Comparison of ENCODE assay signal across 8 cellular contexts in genomic region chr4:88823058-88823919, GRCh38.
A peak's percentile ranks its signal among the peaks of the same experiment; 100 is the strongest.
DNase-seq lines count a peak whose midpoint lies in the region; ATAC-seq and TF ChIP-seq lines count a peak whose summit lies in the region.

No MANE protein-coding gene starts in this region.

- H4K20me1 ChIP-seq in OCI-LY1 (ENCODE audit: insufficient read depth, low read length) = no peaks in the 10 kb centered on the region

- H3K9me3 Mint-ChIP-seq in CD8-positive, alpha-beta T cell = no peaks in the 10 kb centered on the region
- H3K9me3 Mint-ChIP-seq in activated T-cell treated with anti-CD3 and anti-CD28 coated beads, Interleukin-2, amount 50 U/mL, for 72 hours = no peaks in the 10 kb centered on the region
- no peaks in the 10 kb centered on the region for H3K9me3 Mint-ChIP-seq in naive B cell

- H3K79me2 ChIP-seq in OCI-LY1 (ENCODE audit: insufficient read depth, low read length) = no peaks in the 10 kb centered on the region

- H3K4me1 ChIP-seq in CD8-positive, alpha-beta T cell (ENCODE audit: insufficient read depth, low read length) = peaks cover 5% of the 10 kb centered on the region
- peaks cover 11% of the 10 kb centered on the region for H3K4me1 ChIP-seq in OCI-LY1 (ENCODE audit: insufficient read depth, low read length, severe bottlenecking)

- 0 out of 2 replicates have a peak overlapping the region, but pooled peaks have one; percentile 56 for H2AFZ ChIP-seq in OCI-LY1 (ENCODE audit: low read length)

- no peaks in the 10 kb centered on the region for H3K27me3 Mint-ChIP-seq in CD8-positive, alpha-beta T cell (ENCODE audit: low read depth)
- no peaks in the 10 kb centered on the region for H3K27me3 Mint-ChIP-seq in activated T-cell treated with anti-CD3 and anti-CD28 coated beads, Interleukin-2, amount 50 U/mL, for 72 hours (ENCODE audit: low read depth)
- H3K27me3 Mint-ChIP-seq in naive B cell = no peaks in the 10 kb centered on the region

- no peaks in the 10 kb centered on the region for H3K27me3 ChIP-seq in CD8-positive, alpha-beta T cell (ENCODE audit: insufficient read depth, low read length)
- no peaks in the 10 kb centered on the region for H3K27me3 ChIP-seq in OCI-LY1 (ENCODE audit: insufficient read depth, low read length)

- intact Hi-C loops in CD8-positive, alpha-beta T cell (cut with DNase I, micrococcal nuclease) = loop anchor here (2.0 to 10.0 kb wide), 7 partner anchors 230 to 1398 kb away; partner anchors contain the start of genes TIGD2 (in 2 of the 2), HERC3 (in 1 of the 2), NUDT9 (in 1 of the 2) and PPM1K (in 1 of the 2)

- H3K4me3 Mint-ChIP-seq in CD8-positive, alpha-beta T cell = peak overlapping the region; percentile 93
- peak overlapping the region; percentile 93 to 98 for H3K4me3 Mint-ChIP-seq in activated T-cell treated with anti-CD3 and anti-CD28 coated beads, Interleukin-2, amount 50 U/mL, for 72 hours
- H3K4me3 Mint-ChIP-seq in naive B cell = peak overlapping the region; percentile 76 to 97 (median 90)

- H3K9ac ChIP-seq in OCI-LY1 (ENCODE audit: low read length) = no peak overlapping the region

- no peak for TF ChIP-seq CTCF in CD8-positive, alpha-beta T cell (IDR thresholded peaks at IDR 0.05)
- TF ChIP-seq CTCF in OCI-LY1 (IDR thresholded peaks at IDR 0.05; ENCODE audit: low read length) = no peak

- peak overlapping the region; percentile 57 for H3K4me2 ChIP-seq in OCI-LY1 (ENCODE audit: low read length)

- H3K36me3 Mint-ChIP-seq in CD8-positive, alpha-beta T cell = no peaks in the 10 kb centered on the region
- no peaks in the 10 kb centered on the region for H3K36me3 Mint-ChIP-seq in activated T-cell treated with anti-CD3 and anti-CD28 coated beads, Interleukin-2, amount 50 U/mL, for 72 hours (ENCODE audit: insufficient read depth in 2 of 2)
- H3K36me3 Mint-ChIP-seq in naive B cell = no peaks in the 10 kb centered on the region

- CTCF ChIA-PET in CD8-positive, alpha-beta T cell (lab: Charles Lee) = interaction anchor here (0.7 kb wide), 1 partner anchor 38 kb away, joined by 4 read pairs; no protein-coding TSS in a partner anchor

- ATAC-seq in CD8-positive, alpha-beta T cell = peak; percentile 95
- peak; percentile 93 for ATAC-seq in GM19467 (IDR thresholded peaks at IDR 0.05; ENCODE audit: unreplicated experiment)
- ATAC-seq in HG03575 (IDR thresholded peaks at IDR 0.05; ENCODE audit: extremely low read depth, insufficient number of reproducible peaks, low FRiP score, unreplicated experiment) = peak; percentile 94
- ATAC-seq in activated T-cell treated with anti-CD3 and anti-CD28 coated beads, Interleukin-2, amount 50 U/mL, for 72 hours (replicated peaks in 1 of 2) = peak; percentile 94 to 98
- ATAC-seq in naive B cell (ENCODE audit: low read depth in 2 of 2) = peak; percentile 95 to 98

- peak overlapping the region; percentile 42 for H3K4me3 ChIP-seq in CD8-positive, alpha-beta T cell (ENCODE audit: low read depth, low read length)
- peak overlapping the region; percentile 23 for H3K4me3 ChIP-seq in OCI-LY1 (ENCODE audit: low read depth, low read length, poor library complexity, severe bottlenecking)

- H3K36me3 ChIP-seq in CD8-positive, alpha-beta T cell (ENCODE audit: insufficient read depth, low read length) = no peaks in the 10 kb centered on the region
- no peaks in the 10 kb centered on the region for H3K36me3 ChIP-seq in OCI-LY1 (ENCODE audit: insufficient read depth, low read length)

- DNase-seq in CD8-positive, alpha-beta T cell = peak; percentile 36 to 83 (median 55)
- peak; percentile 66 to 68 for DNase-seq in activated T-cell treated with anti-CD3 and anti-CD28 coated beads, Interleukin-2, amount 50 U/mL, for 72 hours
- peak; percentile 98 for DNase-seq in fibroblast of gingiva (ENCODE audit: low read depth)
- peak; percentile 42 for DNase-seq in naive B cell
- DNase-seq in stimulated activated naive CD4-positive, alpha-beta T cell (lab: John Stamatoyannopoulos, UW) = peak; percentile 15 to 84 (median 74)

- H3K27ac Mint-ChIP-seq in CD8-positive, alpha-beta T cell = peak overlapping the region; percentile 94
- H3K27ac Mint-ChIP-seq in activated T-cell treated with anti-CD3 and anti-CD28 coated beads, Interleukin-2, amount 50 U/mL, for 72 hours = peak overlapping the region; percentile 69
- peak overlapping the region; percentile 45 to 97 (median 68) for H3K27ac Mint-ChIP-seq in naive B cell

- no peaks in the 10 kb centered on the region for H3K9me3 ChIP-seq in CD8-positive, alpha-beta T cell (ENCODE audit: low read length)
- H3K9me3 ChIP-seq in OCI-LY1 (ENCODE audit: low read length) = no peaks in the 10 kb centered on the region

- no peaks in the 10 kb centered on the region for H3F3A ChIP-seq in OCI-LY1 (ENCODE audit: insufficient read depth, low read length)

- peak overlapping the region; percentile 52 for H3K27ac ChIP-seq in CD8-positive, alpha-beta T cell (ENCODE audit: low read depth, low read length)
- H3K27ac ChIP-seq in OCI-LY1 (ENCODE audit: low read depth, low read length, poor library complexity, severe bottlenecking) = no peak overlapping the region

- POLR2A ChIA-PET in CD8-positive, alpha-beta T cell (lab: Charles Lee) = no interaction called here

- H3K9me2 ChIP-seq in OCI-LY1 (ENCODE audit: low read depth, low read length) = no peaks in the 10 kb centered on the region

- H3K4me1 Mint-ChIP-seq in CD8-positive, alpha-beta T cell (ENCODE audit: low read depth) = peaks cover 29% of the 10 kb centered on the region
- peaks cover 45% of the 10 kb centered on the region for H3K4me1 Mint-ChIP-seq in activated T-cell treated with anti-CD3 and anti-CD28 coated beads, Interleukin-2, amount 50 U/mL, for 72 hours (ENCODE audit: low read depth)
- peaks cover 5 to 13% (median 9%) of the 10 kb centered on the region in 3 donors for H3K4me1 Mint-ChIP-seq in naive B cell

Comparison
In these comparisons a context has a peak if more than half of its experiments do, and no peak if none do; other contexts are left out.
1. DNase-seq: peak in every context shown above with its lines; median percentile 98 in fibroblast of gingiva; 74 in stimulated activated naive CD4-positive, alpha-beta T cell; 67 in activated T-cell treated with anti-CD3 and anti-CD28 coated beads, Interleukin-2, amount 50 U/mL, for 72 hours; 55 in CD8-positive, alpha-beta T cell; 42 in naive B cell.